8 cellular contexts compared by ENCODE assay signal in genomic region chr11:63986932-63987513, GRCh38. TPM values are rescaled to one million over a fixed set of nuclear protein-coding genes. Genes with fewer than 3 reads are reported as not detected.
A peak's percentile ranks its signal among the peaks of the same experiment; 100 is the strongest.
DNase-seq lines count a peak whose midpoint lies in the region; ATAC-seq and TF ChIP-seq lines count a peak whose summit lies in the region.

No MANE protein-coding gene starts in this region.

- DNase-seq in HFF-Myc (ENCODE audit: extremely low read depth, low read depth) (no peak), amniotic stem cell (lab: John Stamatoyannopoulos, UW) (no peak), SW480 (ENCODE audit: low spot score) (no peak)
- DNase-seq in activated CD8-positive, alpha-beta T cell treated with anti-CD3 and anti-CD28 coated beads, Interleukin-2, amount 10 ng/mL, durations not matched to agents 7 days and 5 days, result no peak
- DNase-seq in stimulated activated effector memory CD8-positive, alpha-beta T cell treated with anti-CD3 and anti-CD28 coated beads, Interleukin-12 subunit alpha, Interleukin-12 subunit beta, amount 100 ng/mL, for 72 hours (ENCODE audit: low spot score in 2 of 2), result no peak

- no peak for ATAC-seq in activated CD8-positive, alpha-beta T cell treated with anti-CD3 and anti-CD28 coated beads, Interleukin-2, amount 10 ng/mL, durations not matched to agents 7 days and 5 days
- ATAC-seq in stimulated activated effector memory CD8-positive, alpha-beta T cell treated with anti-CD3 and anti-CD28 coated beads, Interleukin-12 subunit alpha, Interleukin-12 subunit beta, amount 100 ng/mL, for 72 hours, result no peak
- ATAC-seq in HG02571 (IDR thresholded peaks at IDR 0.05; ENCODE audit: unreplicated experiment) (no peak), GM21526 (IDR thresholded peaks at IDR 0.05; ENCODE audit: low FRiP score, unreplicated experiment) (no peak)

- TF ChIP-seq CTCF in HFF-Myc (IDR thresholded peaks at IDR 0.05; ENCODE audit: low read depth, low read length, missing control alignments), result no peak

- peak overlapping the region; percentile 70 for H3K27ac Mint-ChIP-seq in activated CD8-positive, alpha-beta T cell treated with anti-CD3 and anti-CD28 coated beads, Interleukin-2, amount 10 ng/mL, durations not matched to agents 7 days and 5 days
- H3K27ac Mint-ChIP-seq in stimulated activated effector memory CD8-positive, alpha-beta T cell treated with anti-CD3 and anti-CD28 coated beads, Interleukin-12 subunit alpha, Interleukin-12 subunit beta, amount 100 ng/mL, for 72 hours, result no peak overlapping the region

- POLR2A ChIA-PET in activated CD8-positive, alpha-beta T cell treated with anti-CD3 and anti-CD28 coated beads, Interleukin-2, amount 10 ng/mL, durations not matched to agents 7 days and 5 days (lab: Charles Lee), result interaction anchor here (0.8 to 1.8 kb wide), 3 partner anchors 11 to 12 kb away, joined by 3 to 7 read pairs (median 6); no protein-coding TSS in a partner anchor

- peak overlapping the region; percentile 77 for H3K4me3 Mint-ChIP-seq in activated CD8-positive, alpha-beta T cell treated with anti-CD3 and anti-CD28 coated beads, Interleukin-2, amount 10 ng/mL, durations not matched to agents 7 days and 5 days
- peak overlapping the region; percentile 98 for H3K4me3 Mint-ChIP-seq in stimulated activated effector memory CD8-positive, alpha-beta T cell treated with anti-CD3 and anti-CD28 coated beads, Interleukin-12 subunit alpha, Interleukin-12 subunit beta, amount 100 ng/mL, for 72 hours

- no peaks in the 10 kb centered on the region for H3K27me3 Mint-ChIP-seq in activated CD8-positive, alpha-beta T cell treated with anti-CD3 and anti-CD28 coated beads, Interleukin-2, amount 10 ng/mL, durations not matched to agents 7 days and 5 days (ENCODE audit: low read depth)

- peaks cover 38% of the 10 kb centered on the region for H3K36me3 Mint-ChIP-seq in activated CD8-positive, alpha-beta T cell treated with anti-CD3 and anti-CD28 coated beads, Interleukin-2, amount 10 ng/mL, durations not matched to agents 7 days and 5 days (ENCODE audit: low read depth)
- peaks cover 63% of the 10 kb centered on the region for H3K36me3 Mint-ChIP-seq in stimulated activated effector memory CD8-positive, alpha-beta T cell treated with anti-CD3 and anti-CD28 coated beads, Interleukin-12 subunit alpha, Interleukin-12 subunit beta, amount 100 ng/mL, for 72 hours

- H3K4me3 ChIP-seq in HFF-Myc (replicated peaks; ENCODE audit: low read depth, low read length) (peak overlapping the region; percentile 95), iPS-11a (ENCODE audit: low read depth, low read length) (peak overlapping the region; percentile 84)

- H3K4me1 Mint-ChIP-seq in activated CD8-positive, alpha-beta T cell treated with anti-CD3 and anti-CD28 coated beads, Interleukin-2, amount 10 ng/mL, durations not matched to agents 7 days and 5 days (ENCODE audit: low read depth), result peaks cover 33% of the 10 kb centered on the region
- peaks cover 39% of the 10 kb centered on the region for H3K4me1 Mint-ChIP-seq in stimulated activated effector memory CD8-positive, alpha-beta T cell treated with anti-CD3 and anti-CD28 coated beads, Interleukin-12 subunit alpha, Interleukin-12 subunit beta, amount 100 ng/mL, for 72 hours

- no peaks in the 10 kb centered on the region for H3K9me3 Mint-ChIP-seq in activated CD8-positive, alpha-beta T cell treated with anti-CD3 and anti-CD28 coated beads, Interleukin-2, amount 10 ng/mL, durations not matched to agents 7 days and 5 days (ENCODE audit: insufficient read depth)
- H3K9me3 Mint-ChIP-seq in stimulated activated effector memory CD8-positive, alpha-beta T cell treated with anti-CD3 and anti-CD28 coated beads, Interleukin-12 subunit alpha, Interleukin-12 subunit beta, amount 100 ng/mL, for 72 hours, result no peaks in the 10 kb centered on the region

- CTCF ChIA-PET in activated CD8-positive, alpha-beta T cell treated with anti-CD3 and anti-CD28 coated beads, Interleukin-2, amount 10 ng/mL, durations not matched to agents 7 days and 5 days (lab: Charles Lee), result interaction anchor here (0.8 to 2.2 kb wide), 2 partner anchors 13 to 150 kb away, joined by 4 to 13 read pairs; no protein-coding TSS in a partner anchor

RNA-seq across cellular contexts. Expression of gene OTUB1, which starts 0.8 kb away (rescaled TPM):
- total RNA-seq in activated CD8-positive, alpha-beta T cell treated with anti-CD3 and anti-CD28 coated beads, Interleukin-2, amount 10 ng/mL, durations not matched to agents 7 days and 5 days, result 100 to 1,000 TPM in 1 of 2 experiments, 10 to 100 TPM in 1; 93.7 to 102 TPM

RNA-seq across cellular contexts. Expression of gene COX8A, which starts 12.6 kb away (rescaled TPM):
- 100 to 1,000 TPM; 528 to 569 TPM for total RNA-seq in activated CD8-positive, alpha-beta T cell treated with anti-CD3 and anti-CD28 coated beads, Interleukin-2, amount 10 ng/mL, durations not matched to agents 7 days and 5 days

RNA-seq across cellular contexts. Expression of gene NAA40, which starts 48.2 kb away (rescaled TPM):
- 10 to 100 TPM; 42.6 to 44.9 TPM for total RNA-seq in activated CD8-positive, alpha-beta T cell treated with anti-CD3 and anti-CD28 coated beads, Interleukin-2, amount 10 ng/mL, durations not matched to agents 7 days and 5 days

RNA-seq across cellular contexts. Expression of gene FLRT1, which starts 48.7 kb away (rescaled TPM):
- total RNA-seq in activated CD8-positive, alpha-beta T cell treated with anti-CD3 and anti-CD28 coated beads, Interleukin-2, amount 10 ng/mL, durations not matched to agents 7 days and 5 days, result not detected
